11 cellular contexts compared by ENCODE assay signal in genomic region chr1:94327001-94327685, GRCh38.
DNase-seq lines count a peak whose midpoint lies in the region; ATAC-seq, FAIRE-seq and TF ChIP-seq lines count a peak whose summit lies in the region.
"Had no signal": no experiment of that assay in that cellular context is flagged by ENCODE, and none has a peak within 500 bp of the region (broad histone marks: within the 10 kb centered on the region; RNA-seq: fewer than 3 reads in every experiment).

No MANE protein-coding gene starts in this region.

- no peaks in the 10 kb centered on the region for H3K27me3 ChIP-seq in sigmoid colon
- H3K27me3 ChIP-seq in CD8-positive, alpha-beta memory T cell (ENCODE audit: insufficient read depth, low read length, poor library complexity, severe bottlenecking) = no peaks in the 10 kb centered on the region
- H3K27me3 ChIP-seq: Peyer's patch had no signal

- no peak for ATAC-seq in GM21423 (IDR thresholded peaks at IDR 0.05; ENCODE audit: unreplicated experiment)

- WGBS in sigmoid colon, 2 donors = 35 to 51% methylated on average over 18 of the region's 18 CpGs

- no peak overlapping the region for H3K4me3 ChIP-seq in sigmoid colon
- no peak overlapping the region for H3K4me3 ChIP-seq in CD8-positive, alpha-beta memory T cell (ENCODE audit: low read length)
- H3K4me3 ChIP-seq: Peyer's patch had no signal

- peak overlapping the region; percentile 13 to 58 (median 44) for H3K27ac ChIP-seq in sigmoid colon
- no peak overlapping the region for H3K27ac ChIP-seq in CD8-positive, alpha-beta memory T cell (ENCODE audit: low read depth, low read length)

- no peak overlapping the region for H3K27ac Mint-ChIP-seq in CD8-positive, alpha-beta memory T cell
- no peak overlapping the region for H3K27ac Mint-ChIP-seq in activated T-cell treated with anti-CD3 and anti-CD28 coated beads, Interleukin-2, amount 50 U/mL, for 24 hours
- H3K27ac Mint-ChIP-seq: memory B cell had no signal

- no peaks in the 10 kb centered on the region for H3K36me3 ChIP-seq in sigmoid colon
- H3K36me3 ChIP-seq in CD8-positive, alpha-beta memory T cell (ENCODE audit: insufficient read depth, low read length) = no peaks in the 10 kb centered on the region
- H3K36me3 ChIP-seq: Peyer's patch had no signal

- no peak for TF ChIP-seq EP300 in sigmoid colon (IDR thresholded peaks at IDR 0.05)

- no peak for TF ChIP-seq POLR2A in H54 (IDR thresholded peaks at IDR 0.05; ENCODE audit: low read depth, low read length)
- no peak for TF ChIP-seq POLR2A in sigmoid colon (IDR thresholded peaks at IDR 0.05)

- H3K4me1 ChIP-seq in sigmoid colon = peaks cover 0 to 27% (median 23%) of the 10 kb centered on the region in 4 donors
- no peaks in the 10 kb centered on the region for H3K4me1 ChIP-seq in CD8-positive, alpha-beta memory T cell (ENCODE audit: insufficient read depth, low read length)
- H3K4me1 ChIP-seq: Peyer's patch had no signal

- intact Hi-C loops in sigmoid colon (cut with DNase I) = loop anchor here (5.0 kb wide), 1 partner anchor 90 kb away; the partner anchor contains the start of gene ARHGAP29

- POLR2A ChIA-PET in CD8-positive, alpha-beta memory T cell (lab: Charles Lee) = no interaction called here

- H3K9me3 Mint-ChIP-seq in CD8-positive, alpha-beta memory T cell = no peaks in the 10 kb centered on the region
- no peaks in the 10 kb centered on the region for H3K9me3 Mint-ChIP-seq in activated T-cell treated with anti-CD3 and anti-CD28 coated beads, Interleukin-2, amount 50 U/mL, for 24 hours
- H3K9me3 Mint-ChIP-seq: memory B cell had no signal

- no peaks in the 10 kb centered on the region for H3K36me3 Mint-ChIP-seq in CD8-positive, alpha-beta memory T cell
- no peaks in the 10 kb centered on the region for H3K36me3 Mint-ChIP-seq in activated T-cell treated with anti-CD3 and anti-CD28 coated beads, Interleukin-2, amount 50 U/mL, for 24 hours (ENCODE audit: low read depth)
- H3K36me3 Mint-ChIP-seq: memory B cell had no signal

- H3K9me3 ChIP-seq in sigmoid colon = no peaks in the 10 kb centered on the region
- H3K9me3 ChIP-seq in CD8-positive, alpha-beta memory T cell (ENCODE audit: low read length) = no peaks in the 10 kb centered on the region
- H3K9me3 ChIP-seq: Peyer's patch had no signal

- peaks cover 15 to 55% of the 10 kb centered on the region in 2 donors for H3K27me3 Mint-ChIP-seq in CD8-positive, alpha-beta memory T cell
- H3K27me3 Mint-ChIP-seq in activated T-cell treated with anti-CD3 and anti-CD28 coated beads, Interleukin-2, amount 50 U/mL, for 24 hours = peaks cover 60% of the 10 kb centered on the region

- peak; percentile 87 for FAIRE-seq in H54 (lab: Jason Lieb, UNC)

- CTCF ChIA-PET in CD8-positive, alpha-beta memory T cell (lab: Charles Lee) = no interaction called here

- TF ChIP-seq CTCF in sigmoid colon (IDR thresholded peaks at IDR 0.05) = no peak

- H3K4me1 Mint-ChIP-seq in CD8-positive, alpha-beta memory T cell = no peaks in the 10 kb centered on the region
- peaks cover 9% of the 10 kb centered on the region for H3K4me1 Mint-ChIP-seq in activated T-cell treated with anti-CD3 and anti-CD28 coated beads, Interleukin-2, amount 50 U/mL, for 24 hours (ENCODE audit: low read depth)

- no peak overlapping the region for H3K4me3 Mint-ChIP-seq in CD8-positive, alpha-beta memory T cell
- no peak overlapping the region for H3K4me3 Mint-ChIP-seq in activated T-cell treated with anti-CD3 and anti-CD28 coated beads, Interleukin-2, amount 50 U/mL, for 24 hours
- H3K4me3 Mint-ChIP-seq: memory B cell had no signal

- DNase-seq in H54 (ENCODE audit: insufficient read length, low spot score) (no peak), astrocyte of the hippocampus (ENCODE audit: low read depth, low spot score) (peak; percentile 57), iPS DF 19.7 (ENCODE audit: low read depth, low spot score) (peak; percentile 52), sigmoid colon (peak; percentile 76), OCI-M2 (lab: John Stamatoyannopoulos, UW; ENCODE audit: unreplicated experiment) (no peak)
- DNase-seq in CD8-positive, alpha-beta memory T cell = no peak
- DNase-seq in activated T-cell treated with anti-CD3 and anti-CD28 coated beads, Interleukin-2, amount 50 U/mL, for 24 hours = no peak
- DNase-seq: activated effector memory CD4-positive, alpha-beta T cell treated with anti-CD3 and anti-CD28 coated beads, Interleukin-2, amount 50 U/mL, for 16 hours had no signal

Comparison
In these comparisons a context has a peak if more than half of its experiments do, and no peak if none do; other contexts are left out.
1. DNase-seq: peak in astrocyte of the hippocampus (single experiment), iPS DF 19.7 (single experiment) and sigmoid colon (single experiment); none in H54 (single experiment), OCI-M2 (single experiment), CD8-positive, alpha-beta memory T cell (0 of 5) and activated T-cell treated with anti-CD3 and anti-CD28 coated beads, Interleukin-2, amount 50 U/mL, for 24 hours (single experiment).